ENCODE assay signal across 26 cellular contexts in genomic region chr2:238898534-238899281, GRCh38. TPM values are rescaled to one million over a fixed set of nuclear protein-coding genes. Genes with fewer than 3 reads are reported as not detected.
"Had no signal": no experiment of that assay in that cellular context is flagged by ENCODE, and none has a peak within 500 bp of the region (broad histone marks: within the 10 kb centered on the region; RNA-seq: fewer than 3 reads in every experiment).

No MANE protein-coding gene starts in this region.

- DNase-seq: activated B cell treated with CpG ODN at 0.5 μM for 24 hours; activated CD4-positive, alpha-beta memory T cell treated with anti-CD3 and anti-CD28 coated beads for 36 hours; activated CD4-positive, alpha-beta T cell treated with anti-CD3 and anti-CD28 coated beads for 4 hours; activated naive CD4-positive, alpha-beta T cell; activated naive CD8-positive, alpha-beta T cell treated with anti-CD3 and anti-CD28 coated beads for 36 hours; activated T-cell treated with anti-CD3 and anti-CD28 coated beads, Interleukin-2, amount 50 U/mL, for 1 hour; amniotic stem cell; colonic mucosa; erythroblast; gastrocnemius medialis; head of caudate nucleus; mammary epithelial cell; midbrain; naive B cell; SK-N-SH; small intestine; stimulated activated CD4-positive, alpha-beta T cell treated with anti-CD3 and anti-CD28 coated beads, Interleukin-4, amount 100 ng/mL, for 24 hours; stimulated activated naive B cell treated with anti-CD40 and anti-IgM and Interleukin-4, amounts not matched to agents 10 μg/mL and 1 μg/mL and 100 μg/mL, for 72 hours; thyroid gland had no signal

- H3K4me3 ChIP-seq: colonic mucosa, gastrocnemius medialis, psoas muscle, thyroid gland had no signal

- FAIRE-seq: endometrium, keratinocyte, small intestine, TTC549 had no signal

- H3K27ac ChIP-seq: colonic mucosa, gastrocnemius medialis, psoas muscle, thyroid gland had no signal

- H3K9me3 ChIP-seq: colonic mucosa, gastrocnemius medialis, psoas muscle, SK-N-SH, thyroid gland had no signal

- H3K4me1 ChIP-seq: colonic mucosa, gastrocnemius medialis, psoas muscle, thyroid gland had no signal

- H3K27me3 ChIP-seq: colonic mucosa, thyroid gland had no signal

- ATAC-seq: activated T-helper 17 cell treated with anti-CD3 and anti-CD28 coated beads, Interleukin-2, amount 50 U/mL, for 72 hours; gastrocnemius medialis; left lobe of liver; right cardiac atrium had no signal

- H3K36me3 ChIP-seq: colonic mucosa, gastrocnemius medialis, thyroid gland had no signal

RNA-seq across cellular contexts. Expression of gene TWIST2, which starts 50.8 kb away (rescaled TPM):
- total RNA-seq: activated B cell treated with CpG ODN at 0.5 μM for 24 hours; activated CD4-positive, alpha-beta memory T cell treated with anti-CD3 and anti-CD28 coated beads for 36 hours; activated naive CD8-positive, alpha-beta T cell treated with anti-CD3 and anti-CD28 coated beads for 36 hours; activated T-helper 17 cell treated with anti-CD3 and anti-CD28 coated beads, Interleukin-2, amount 50 U/mL, for 72 hours; left lobe of liver had no signal
